Comparison of ENCODE assay signal across 17 cellular contexts in the genomic region with DNA sequence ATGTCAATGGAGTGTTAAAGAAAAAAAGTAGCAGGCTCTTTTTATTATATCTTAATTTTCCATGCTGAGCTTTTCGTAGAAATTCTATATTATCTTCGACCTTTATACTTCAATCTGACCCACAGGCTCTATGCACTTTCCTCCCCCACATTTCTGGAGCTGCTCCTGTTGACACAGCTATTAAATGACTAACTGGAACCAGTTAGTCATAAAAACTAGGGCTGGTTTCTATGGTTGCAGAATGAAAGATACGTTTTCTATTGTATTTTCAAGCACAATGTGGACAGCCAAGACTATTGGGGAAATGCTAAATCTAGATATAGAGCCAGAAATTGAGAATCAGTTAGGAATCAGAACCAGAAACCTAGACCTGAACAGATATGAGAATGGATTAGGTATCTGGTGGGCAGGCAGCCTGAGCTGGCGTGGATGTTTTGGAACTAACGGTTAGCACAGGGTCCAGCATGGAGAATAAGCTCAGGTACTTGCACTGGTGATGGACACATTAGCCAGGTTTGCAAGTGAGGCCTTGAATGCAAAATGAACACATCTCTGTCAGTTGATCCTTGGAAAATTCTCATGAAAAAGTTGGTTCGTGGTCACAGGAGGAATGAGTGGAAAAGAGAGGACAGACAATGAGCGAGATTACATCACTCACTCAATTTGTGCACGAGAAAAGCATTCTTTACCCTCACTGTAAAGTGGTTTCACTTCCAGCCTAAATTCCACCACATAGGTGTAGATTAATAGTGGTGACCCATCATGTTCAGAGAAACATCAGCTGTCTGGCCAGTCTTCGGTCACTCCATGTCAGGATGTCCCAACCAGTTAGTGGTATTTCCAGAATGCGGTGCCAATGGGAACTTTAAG.
DNase-seq lines count a peak whose midpoint lies in the region; ATAC-seq, FAIRE-seq and TF ChIP-seq lines count a peak whose summit lies in the region.
"Had no signal": no experiment of that assay in that cellular context is flagged by ENCODE, and none has a peak within 500 bp of the region (broad histone marks: within the 10 kb centered on the region; RNA-seq: fewer than 3 reads in every experiment).

No MANE protein-coding gene starts in this region.

- no peak overlapping the region for H3K4me3 ChIP-seq in HepG2 (replicated peaks in 1 of 3; ENCODE audit: insufficient read depth in 1 of 3, low read depth in 2 of 3, low read length in 3 of 3)
- H3K4me3 ChIP-seq: BLaER1 treated with 17β-estradiol and CSF1 and Interleukin-3, amounts not matched to agents 10 nM and 100 nM; sigmoid colon; stomach had no signal

- H3K27me3 Mint-ChIP-seq in HFFc6 (ENCODE audit: insufficient read depth) = no peaks in the 10 kb centered on the region; the same call in 1 of the 2 replicates
- no peaks in the 10 kb centered on the region for H3K27me3 Mint-ChIP-seq in activated T-helper 17 cell treated with anti-CD3 and anti-CD28 coated beads, Interleukin-2, amount 50 U/mL, for 72 hours
- H3K27me3 Mint-ChIP-seq: activated CD8-positive, alpha-beta memory T cell treated with anti-CD3 and anti-CD28 coated beads, Interleukin-2, amount 10 ng/mL, durations not matched to agents 7 days and 5 days had no signal

- 18% methylated on average over 10 of the region's 10 CpGs for WGBS in HepG2 (ENCODE audit: low lambda C conversion rate)

- H3K27ac Mint-ChIP-seq in HFFc6 = 0 out of 2 replicates have a peak overlapping the region, but pooled peaks have one; percentile 1
- H3K27ac Mint-ChIP-seq in activated T-helper 17 cell treated with anti-CD3 and anti-CD28 coated beads, Interleukin-2, amount 50 U/mL, for 72 hours = no peak overlapping the region
- H3K27ac Mint-ChIP-seq: activated CD8-positive, alpha-beta memory T cell treated with anti-CD3 and anti-CD28 coated beads, Interleukin-2, amount 10 ng/mL, durations not matched to agents 7 days and 5 days; naive thymus-derived CD8-positive, alpha-beta T cell had no signal

- peaks cover 55% of the 10 kb centered on the region for H3K9me3 ChIP-seq in HepG2 (ENCODE audit: low read length)
- H3K9me3 ChIP-seq: BLaER1 treated with 17β-estradiol and CSF1 and Interleukin-3, amounts not matched to agents 10 nM and 100 nM; sigmoid colon; stomach had no signal

- no peak overlapping the region for H3K4me2 ChIP-seq in HepG2 (ENCODE audit: low read depth, low read length)
- H3K4me2 ChIP-seq: BLaER1 treated with 17β-estradiol and CSF1 and Interleukin-3, amounts not matched to agents 10 nM and 100 nM had no signal

- peak; percentile 24 for ATAC-seq in activated T-helper 17 cell treated with anti-CD3 and anti-CD28 coated beads, Interleukin-2, amount 50 U/mL, for 72 hours (replicated peaks)
- ATAC-seq in HG02610 (IDR thresholded peaks at IDR 0.05; ENCODE audit: unreplicated experiment) = no peak
- ATAC-seq in GM18498 (IDR thresholded peaks at IDR 0.05; ENCODE audit: unreplicated experiment) = no peak
- ATAC-seq in HepG2 = no peak
- ATAC-seq: activated CD8-positive, alpha-beta memory T cell treated with anti-CD3 and anti-CD28 coated beads, Interleukin-2, amount 10 ng/mL, durations not matched to agents 7 days and 5 days; naive thymus-derived CD8-positive, alpha-beta T cell had no signal

- no peaks in the 10 kb centered on the region for H3K4me1 ChIP-seq in HepG2 (ENCODE audit: insufficient read depth, low read length)
- H3K4me1 ChIP-seq: BLaER1 treated with 17β-estradiol and CSF1 and Interleukin-3, amounts not matched to agents 10 nM and 100 nM had no signal

- H3K9me3 Mint-ChIP-seq in HFFc6 = peaks cover 5% of the 10 kb centered on the region; the same call in 1 of the 2 replicates
- peaks cover 4% of the 10 kb centered on the region for H3K9me3 Mint-ChIP-seq in activated T-helper 17 cell treated with anti-CD3 and anti-CD28 coated beads, Interleukin-2, amount 50 U/mL, for 72 hours

- H3K27me3 ChIP-seq in HepG2 (ENCODE audit: control insufficient read depth in 1 of 2, insufficient read depth in 2 of 2, low read length in 2 of 2) = no peaks in the 10 kb centered on the region
- H3K27me3 ChIP-seq: BLaER1 treated with 17β-estradiol and CSF1 and Interleukin-3, amounts not matched to agents 10 nM and 100 nM; sigmoid colon; stomach had no signal

- H3K36me3 Mint-ChIP-seq in HFFc6 (ENCODE audit: low read depth) = no peaks in the 10 kb centered on the region
- H3K36me3 Mint-ChIP-seq in activated T-helper 17 cell treated with anti-CD3 and anti-CD28 coated beads, Interleukin-2, amount 50 U/mL, for 72 hours (ENCODE audit: low read depth) = no peaks in the 10 kb centered on the region
- H3K36me3 Mint-ChIP-seq: activated CD8-positive, alpha-beta memory T cell treated with anti-CD3 and anti-CD28 coated beads, Interleukin-2, amount 10 ng/mL, durations not matched to agents 7 days and 5 days; naive thymus-derived CD8-positive, alpha-beta T cell had no signal

- FAIRE-seq in HepG2 (lab: Jason Lieb, UNC) = no peak
- FAIRE-seq: kidney had no signal

- TF ChIP-seq POLR2A in HepG2 (IDR thresholded peaks at IDR 0.05; ENCODE audit: insufficient read depth in 1 of 2, low read depth in 2 of 2, low read length in 2 of 2) = no peak

- no peak for TF ChIP-seq EP300 in HepG2 (IDR thresholded peaks at IDR 0.05; ENCODE audit: low read depth in 2 of 2, low read length in 2 of 2)
- TF ChIP-seq EP300 in HepG2 (CRISPR knock-in tag; IDR thresholded peaks at IDR 0.05; ENCODE audit: borderline replicate concordance) = no peak

- H3K9ac ChIP-seq in HepG2 (ENCODE audit: insufficient read depth, low read depth, low read length) = no peak overlapping the region
- H3K9ac ChIP-seq: BLaER1 treated with 17β-estradiol and CSF1 and Interleukin-3, amounts not matched to agents 10 nM and 100 nM had no signal

- no peak overlapping the region for H3K4me3 Mint-ChIP-seq in HFFc6
- no peak overlapping the region for H3K4me3 Mint-ChIP-seq in activated T-helper 17 cell treated with anti-CD3 and anti-CD28 coated beads, Interleukin-2, amount 50 U/mL, for 72 hours
- H3K4me3 Mint-ChIP-seq: activated CD8-positive, alpha-beta memory T cell treated with anti-CD3 and anti-CD28 coated beads, Interleukin-2, amount 10 ng/mL, durations not matched to agents 7 days and 5 days; naive thymus-derived CD8-positive, alpha-beta T cell had no signal

- in situ Hi-C loops in HepG2 (cut with HindIII; ENCODE audit: extremely low pct_ligation_motif_present, low pct_unique_long_range_greater_than_20kb) = no loop called here

- TF ChIP-seq CTCF in HFFc6 (IDR thresholded peaks at IDR 0.05) (no peak), HepG2 (CRISPR knock-in tag; IDR thresholded peaks at IDR 0.05) (no peak)

- no TSS peak for BruUV-seq in HepG2 (replicated peaks; lab: Mats Ljungman, UMichigan)

- no peak overlapping the region for H3K27ac ChIP-seq in HepG2 (ENCODE audit: extremely low read length, insufficient read depth, low read length)
- H3K27ac ChIP-seq: BLaER1 treated with 17β-estradiol and CSF1 and Interleukin-3, amounts not matched to agents 10 nM and 100 nM; sigmoid colon; stomach had no signal

- DNase-seq in AG20443 (ENCODE audit: low spot score) = peak; percentile 53
- no peak for DNase-seq in HFFc6
- DNase-seq in kidney tubule cell (ENCODE audit: low spot score) = peak; percentile 81
- DNase-seq in T1000 (lab: John Stamatoyannopoulos, UW) = no peak
- DNase-seq in HepG2 (ENCODE audit: low spot score) = no peak
- DNase-seq: activated CD8-positive, alpha-beta memory T cell treated with anti-CD3 and anti-CD28 coated beads, Interleukin-2, amount 10 ng/mL, durations not matched to agents 7 days and 5 days; dermis blood vessel endothelial cell; kidney; naive thymus-derived CD8-positive, alpha-beta T cell; NCI-H345; SIG-M5; sigmoid colon; stomach had no signal

- H3K36me3 ChIP-seq in HepG2 (replicated peaks in 1 of 2; ENCODE audit: control insufficient read depth in 1 of 2, insufficient read depth in 2 of 2, low read length in 2 of 2) = no peaks in the 10 kb centered on the region
- H3K36me3 ChIP-seq: BLaER1 treated with 17β-estradiol and CSF1 and Interleukin-3, amounts not matched to agents 10 nM and 100 nM; sigmoid colon; stomach had no signal

- no peaks in the 10 kb centered on the region for H3K79me2 ChIP-seq in HepG2 (ENCODE audit: insufficient read depth, low read length)

- intact Hi-C loops in HepG2 (cut with micrococcal nuclease; ENCODE audit: unreplicated experiment) = no loop called here

- no peak overlapping the region for H2AFZ ChIP-seq in HepG2 (ENCODE audit: low read length)

- H3K4me1 Mint-ChIP-seq in HFFc6 (ENCODE audit: low read depth) = no peaks in the 10 kb centered on the region
- H3K4me1 Mint-ChIP-seq in activated T-helper 17 cell treated with anti-CD3 and anti-CD28 coated beads, Interleukin-2, amount 50 U/mL, for 72 hours = no peaks in the 10 kb centered on the region
- H3K4me1 Mint-ChIP-seq: activated CD8-positive, alpha-beta memory T cell treated with anti-CD3 and anti-CD28 coated beads, Interleukin-2, amount 10 ng/mL, durations not matched to agents 7 days and 5 days had no signal

- POLR2A ChIA-PET in HepG2 (lab: Yijun Ruan, JAX) = no interaction called here

- no peaks in the 10 kb centered on the region for H4K20me1 ChIP-seq in HepG2 (ENCODE audit: insufficient read depth, low read length)
- H4K20me1 ChIP-seq: BLaER1 treated with 17β-estradiol and CSF1 and Interleukin-3, amounts not matched to agents 10 nM and 100 nM had no signal

- no peak for TF ChIP-seq RAD21 in HepG2 (CRISPR knock-in tag; IDR thresholded peaks at IDR 0.05)

- CTCF ChIA-PET in HepG2 (lab: Yijun Ruan, JAX; ENCODE audit: low intra/inter-chr PET ratio, low total read pairs) = no interaction called here

TF ChIP-seq in HepG2, 621 proteins besides CTCF, POLR2A, EP300 and RAD21:
- no peak for TF ChIP-seq ZNF7 (CRISPR knock-in tag; IDR thresholded peaks at IDR 0.05)
- TF ChIP-seq HOXA9 (CRISPR knock-in tag; IDR thresholded peaks at IDR 0.05; ENCODE audit: borderline replicate concordance) = no peak
- TF ChIP-seq TCF12 (IDR thresholded peaks at IDR 0.05) = no peak
- no peak for TF ChIP-seq TCF12 (CRISPR knock-in tag; IDR thresholded peaks at IDR 0.05)
- no peak for TF ChIP-seq REPIN1 (CRISPR knock-in tag; IDR thresholded peaks at IDR 0.05; ENCODE audit: borderline replicate concordance, low read depth)

Comparison
In these comparisons a context has a peak if more than half of its experiments do, and no peak if none do; other contexts are left out.
1. DNase-seq: peak in AG20443 (single experiment) and kidney tubule cell (single experiment); none in HFFc6 (single experiment), T1000 (single experiment) and HepG2 (single experiment).